ENCODE assay signal across 15 cellular contexts in genomic region chr2:16258350-16258749, GRCh38.
DNase-seq lines count a peak whose midpoint lies in the region; ATAC-seq and TF ChIP-seq lines count a peak whose summit lies in the region.
"Had no signal": no experiment of that assay in that cellular context is flagged by ENCODE, and none has a peak within 500 bp of the region (broad histone marks: within the 10 kb centered on the region; RNA-seq: fewer than 3 reads in every experiment).

No MANE protein-coding gene starts in this region.

- H3K27ac ChIP-seq in neural progenitor cell (no peak overlapping the region), smooth muscle cell (ENCODE audit: low read depth) (no peak overlapping the region), heart left ventricle (no peak overlapping the region)
- H3K27ac ChIP-seq: BLaER1 treated with 17β-estradiol and CSF1 and Interleukin-3, amounts not matched to agents 10 nM and 100 nM; GM23248; HL-60 had no signal

- H3K4me2 ChIP-seq in neural progenitor cell (no peak overlapping the region), smooth muscle cell (no peak overlapping the region)

- H3K4me3 ChIP-seq in neural progenitor cell = no peak overlapping the region
- no peak overlapping the region for H3K4me3 ChIP-seq in smooth muscle cell
- no peak overlapping the region for H3K4me3 ChIP-seq in heart left ventricle
- H3K4me3 ChIP-seq: BLaER1 treated with 17β-estradiol and CSF1 and Interleukin-3, amounts not matched to agents 10 nM and 100 nM; GM23248 had no signal

- H3K79me2 ChIP-seq in neural progenitor cell (ENCODE audit: low read depth) (no peaks in the 10 kb centered on the region), smooth muscle cell (ENCODE audit: low read depth) (no peaks in the 10 kb centered on the region)

- WGBS in smooth muscle cell (ENCODE audit: low lambda C conversion rate) = 85% methylated on average over 1 of the region's 1 CpG
- 84 to 89% (median 87%) methylated on average over 1 of the region's 1 CpG for WGBS in heart left ventricle, 4 donors

- H3F3A ChIP-seq in neural progenitor cell (ENCODE audit: low read depth) = peaks cover 12% of the 10 kb centered on the region
- H3F3A ChIP-seq in smooth muscle cell (ENCODE audit: low read depth) = no peaks in the 10 kb centered on the region

- no peak for TF ChIP-seq CTCF in neural progenitor cell (IDR thresholded peaks at IDR 0.05)
- TF ChIP-seq CTCF in smooth muscle cell (IDR thresholded peaks at IDR 0.05; ENCODE audit: borderline replicate concordance, insufficient read depth, poor library complexity, severe bottlenecking) = no peak
- no peak for TF ChIP-seq CTCF in heart left ventricle (IDR thresholded peaks at IDR 0.05)

- TF ChIP-seq POLR2A in heart left ventricle (IDR thresholded peaks at IDR 0.05) = no peak

- peaks cover 62% of the 10 kb centered on the region for H3K4me1 Mint-ChIP-seq in neural progenitor cell

- H3K9me3 ChIP-seq in neural progenitor cell (ENCODE audit: low read depth) (no peaks in the 10 kb centered on the region), smooth muscle cell (replicated peaks; ENCODE audit: low read depth) (no peaks in the 10 kb centered on the region), heart left ventricle (no peaks in the 10 kb centered on the region)
- H3K9me3 ChIP-seq: BLaER1 treated with 17β-estradiol and CSF1 and Interleukin-3, amounts not matched to agents 10 nM and 100 nM had no signal

- H3K27ac Mint-ChIP-seq in neural progenitor cell = no peak overlapping the region

- no peaks in the 10 kb centered on the region for H3K27me3 ChIP-seq in neural progenitor cell
- H3K27me3 ChIP-seq in smooth muscle cell (ENCODE audit: low read depth) = no peaks in the 10 kb centered on the region
- H3K27me3 ChIP-seq in heart left ventricle = peaks cover 0 to 5% (median 0%) of the 10 kb centered on the region in 9 donors
- H3K27me3 ChIP-seq: BLaER1 treated with 17β-estradiol and CSF1 and Interleukin-3, amounts not matched to agents 10 nM and 100 nM had no signal

- DNase-seq in DMS53 (lab: John Stamatoyannopoulos, UW) = peak; percentile 42
- no peak for DNase-seq in DMS53 treated with DMSO at 0.1 percent for 48 hours (lab: John Stamatoyannopoulos, UW; ENCODE audit: unreplicated experiment)
- peak; percentile 6 for DNase-seq in islet precursor cell
- peak; percentile 21 for DNase-seq in neural progenitor cell (ENCODE audit: low spot score)
- DNase-seq in activated T-cell treated with anti-CD3 and anti-CD28 coated beads, Interleukin-2, amount 50 U/mL, for 48 hours = no peak
- no peak for DNase-seq in smooth muscle cell (lab: John Stamatoyannopoulos, UW; ENCODE audit: unreplicated experiment)
- no peak for DNase-seq in G401 (ENCODE audit: low spot score)
- no peak for DNase-seq in heart left ventricle
- DNase-seq: 8988T; AML-193; CD4-positive, CD25-positive, alpha-beta regulatory T cell; DMS79; GM23248 had no signal

- H3K27me3 Mint-ChIP-seq in neural progenitor cell (ENCODE audit: insufficient read depth, low read depth) = peaks cover 5% of the 10 kb centered on the region

- no peak for ATAC-seq in heart left ventricle

- intact Hi-C loops in heart left ventricle (cut with DNase I) = no loop called here

- H3K36me3 Mint-ChIP-seq in neural progenitor cell = peaks cover 4% of the 10 kb centered on the region
- H3K36me3 Mint-ChIP-seq: CD4-positive, CD25-positive, alpha-beta regulatory T cell had no signal

- no peak overlapping the region for H3K4me3 Mint-ChIP-seq in neural progenitor cell
- H3K4me3 Mint-ChIP-seq: CD4-positive, CD25-positive, alpha-beta regulatory T cell had no signal

- H4K20me1 ChIP-seq in neural progenitor cell (ENCODE audit: low read depth) (no peaks in the 10 kb centered on the region), smooth muscle cell (ENCODE audit: low read depth) (no peaks in the 10 kb centered on the region)
- H4K20me1 ChIP-seq: BLaER1 treated with 17β-estradiol and CSF1 and Interleukin-3, amounts not matched to agents 10 nM and 100 nM had no signal

- H3K36me3 ChIP-seq in neural progenitor cell (no peaks in the 10 kb centered on the region), smooth muscle cell (ENCODE audit: low read depth) (no peaks in the 10 kb centered on the region), heart left ventricle (no peaks in the 10 kb centered on the region)
- H3K36me3 ChIP-seq: BLaER1 treated with 17β-estradiol and CSF1 and Interleukin-3, amounts not matched to agents 10 nM and 100 nM had no signal

- in situ Hi-C loops in G401 (cut with HindIII; ENCODE audit: low sequenced_read_pairs) = no loop called here

- no peak overlapping the region for H2AFZ ChIP-seq in neural progenitor cell (replicated peaks)
- H2AFZ ChIP-seq in smooth muscle cell (ENCODE audit: low read depth) = no peak overlapping the region
- H2AFZ ChIP-seq: GM23248 had no signal

- H3K9ac ChIP-seq in neural progenitor cell = no peak overlapping the region
- H3K9ac ChIP-seq in smooth muscle cell (ENCODE audit: low read depth) = no peak overlapping the region
- H3K9ac ChIP-seq: BLaER1 treated with 17β-estradiol and CSF1 and Interleukin-3, amounts not matched to agents 10 nM and 100 nM; GM23248 had no signal

- H3K9me3 Mint-ChIP-seq in neural progenitor cell = peaks cover 15% of the 10 kb centered on the region

- peaks cover 20% of the 10 kb centered on the region for H3K4me1 ChIP-seq in neural progenitor cell
- peaks cover 7% of the 10 kb centered on the region for H3K4me1 ChIP-seq in smooth muscle cell (ENCODE audit: low read depth)
- H3K4me1 ChIP-seq in heart left ventricle = no peaks in the 10 kb centered on the region

Comparison
In these comparisons a context has a peak if more than half of its experiments do, and no peak if none do; other contexts are left out.
1. DNase-seq: peak in DMS53 (single experiment), islet precursor cell (single experiment) and neural progenitor cell (single experiment); none in DMS53 treated with DMSO at 0.1 percent for 48 hours (single experiment), activated T-cell treated with anti-CD3 and anti-CD28 coated beads, Interleukin-2, amount 50 U/mL, for 48 hours (0 of 2), smooth muscle cell (single experiment), G401 (single experiment) and heart left ventricle (0 of 5).